27 cellular contexts compared by ENCODE assay signal in genomic region chr12:52270541-52271070, GRCh38. TPM values are rescaled to one million over a fixed set of nuclear protein-coding genes. Genes with fewer than 3 reads are reported as not detected.
A peak's percentile ranks its signal among the peaks of the same experiment; 100 is the strongest.
DNase-seq lines count a peak whose midpoint lies in the region; ATAC-seq and TF ChIP-seq lines count a peak whose summit lies in the region.
"Had no signal": no experiment of that assay in that cellular context is flagged by ENCODE, and none has a peak within 500 bp of the region (broad histone marks: within the 10 kb centered on the region; RNA-seq: fewer than 3 reads in every experiment).

No MANE protein-coding gene starts in this region.

- peak; percentile 26 for DNase-seq in activated CD8-positive, alpha-beta memory T cell treated with anti-CD3 and anti-CD28 coated beads, Interleukin-2, amount 50 U/mL, for 48 hours
- DNase-seq in activated CD8-positive, alpha-beta memory T cell treated with anti-CD3 and anti-CD28 coated beads, Interleukin-2, amount 10 ng/mL, durations not matched to agents 7 days and 5 days: no peak
- DNase-seq in WTC11 (ENCODE audit: low spot score) (peak; percentile 3), mesenteric fat pad (ENCODE audit: low spot score) (peak; percentile 57), HuH-7 (ENCODE audit: low spot score) (no peak), SIG-M5 treated with dmso at 0.1 percent for 504 hours (lab: John Stamatoyannopoulos, UW; ENCODE audit: unreplicated experiment) (no peak)
- DNase-seq in stimulated activated effector memory CD8-positive, alpha-beta T cell treated with anti-CD3 and anti-CD28 coated beads, Interleukin-12 subunit alpha, Interleukin-12 subunit beta, amount 100 ng/mL, for 72 hours (ENCODE audit: low spot score in 2 of 2): no peak
- DNase-seq: 8988T, DMS153, DND-41, Karpas-422, MV-4-11, NCI-H1105, NCI-H1436 treated with DMSO at 0.1 percent for 48 hours, NCI-H187 treated with DMSO at 0.1 percent for 48 hours, NCI-H2171 treated with DMSO at 0.1 percent for 48 hours, NCI-H345, NCI-H510A treated with DMSO at 0.1 percent for 48 hours, NCI-H748 treated with DMSO at 0.1 percent for 48 hours, PC-9, Right ventricle myocardium superior had no signal

- H3K27me3 Mint-ChIP-seq in activated CD8-positive, alpha-beta memory T cell treated with anti-CD3 and anti-CD28 coated beads, Interleukin-2, amount 10 ng/mL, durations not matched to agents 7 days and 5 days: peaks cover 54% of the 10 kb centered on the region
- H3K27me3 Mint-ChIP-seq in WTC11 (ENCODE audit: low read depth): no peaks in the 10 kb centered on the region; the same call in 1 of the 2 replicates

- CTCF ChIA-PET in activated CD8-positive, alpha-beta memory T cell treated with anti-CD3 and anti-CD28 coated beads, Interleukin-2, amount 10 ng/mL, durations not matched to agents 7 days and 5 days (lab: Charles Lee): interaction anchor here (1.0 to 8.3 kb wide), 2 partner anchors 9 to 57 kb away, joined by 3 to 74 read pairs; no protein-coding TSS in a partner anchor
- CTCF ChIA-PET in WTC11 (lab: Charles Lee): interaction anchor here (1.0 to 9.3 kb wide), 7 partner anchors 8 to 609 kb away, joined by 3 to 122 read pairs (median 4); no protein-coding TSS in a partner anchor

- H3K4me1 Mint-ChIP-seq in activated CD8-positive, alpha-beta memory T cell treated with anti-CD3 and anti-CD28 coated beads, Interleukin-2, amount 10 ng/mL, durations not matched to agents 7 days and 5 days: no peaks in the 10 kb centered on the region
- no peaks in the 10 kb centered on the region for H3K4me1 Mint-ChIP-seq in WTC11
- no peaks in the 10 kb centered on the region for H3K4me1 Mint-ChIP-seq in stimulated activated effector memory CD8-positive, alpha-beta T cell treated with anti-CD3 and anti-CD28 coated beads, Interleukin-12 subunit alpha, Interleukin-12 subunit beta, amount 100 ng/mL, for 72 hours

- ATAC-seq in activated CD8-positive, alpha-beta memory T cell treated with anti-CD3 and anti-CD28 coated beads, Interleukin-2, amount 10 ng/mL, durations not matched to agents 7 days and 5 days: no peak
- ATAC-seq in WTC11: no peak
- ATAC-seq in stimulated activated effector memory CD8-positive, alpha-beta T cell treated with anti-CD3 and anti-CD28 coated beads, Interleukin-12 subunit alpha, Interleukin-12 subunit beta, amount 100 ng/mL, for 72 hours: peak; percentile 11
- no peak for ATAC-seq in HG02798 (IDR thresholded peaks at IDR 0.05; ENCODE audit: poor library complexity, unreplicated experiment)
- ATAC-seq: HCT116 had no signal

- no peaks in the 10 kb centered on the region for H3K9me3 Mint-ChIP-seq in activated CD8-positive, alpha-beta memory T cell treated with anti-CD3 and anti-CD28 coated beads, Interleukin-2, amount 10 ng/mL, durations not matched to agents 7 days and 5 days (ENCODE audit: low read depth)
- H3K9me3 Mint-ChIP-seq in WTC11: no peaks in the 10 kb centered on the region
- no peaks in the 10 kb centered on the region for H3K9me3 Mint-ChIP-seq in stimulated activated effector memory CD8-positive, alpha-beta T cell treated with anti-CD3 and anti-CD28 coated beads, Interleukin-12 subunit alpha, Interleukin-12 subunit beta, amount 100 ng/mL, for 72 hours

- no peak for TF ChIP-seq CTCF in WTC11 (IDR thresholded peaks at IDR 0.05)

- POLR2A ChIA-PET in WTC11 (lab: Charles Lee): no interaction called here

- no peak overlapping the region for H3K4me3 Mint-ChIP-seq in activated CD8-positive, alpha-beta memory T cell treated with anti-CD3 and anti-CD28 coated beads, Interleukin-2, amount 10 ng/mL, durations not matched to agents 7 days and 5 days
- H3K4me3 Mint-ChIP-seq in WTC11: no peak overlapping the region
- no peak overlapping the region for H3K4me3 Mint-ChIP-seq in stimulated activated effector memory CD8-positive, alpha-beta T cell treated with anti-CD3 and anti-CD28 coated beads, Interleukin-12 subunit alpha, Interleukin-12 subunit beta, amount 100 ng/mL, for 72 hours

- no peak overlapping the region for H3K27ac Mint-ChIP-seq in activated CD8-positive, alpha-beta memory T cell treated with anti-CD3 and anti-CD28 coated beads, Interleukin-2, amount 10 ng/mL, durations not matched to agents 7 days and 5 days
- H3K27ac Mint-ChIP-seq in WTC11: no peak overlapping the region
- no peak overlapping the region for H3K27ac Mint-ChIP-seq in stimulated activated effector memory CD8-positive, alpha-beta T cell treated with anti-CD3 and anti-CD28 coated beads, Interleukin-12 subunit alpha, Interleukin-12 subunit beta, amount 100 ng/mL, for 72 hours

- no peaks in the 10 kb centered on the region for H3K36me3 Mint-ChIP-seq in activated CD8-positive, alpha-beta memory T cell treated with anti-CD3 and anti-CD28 coated beads, Interleukin-2, amount 10 ng/mL, durations not matched to agents 7 days and 5 days
- H3K36me3 Mint-ChIP-seq in WTC11: no peaks in the 10 kb centered on the region
- H3K36me3 Mint-ChIP-seq in stimulated activated effector memory CD8-positive, alpha-beta T cell treated with anti-CD3 and anti-CD28 coated beads, Interleukin-12 subunit alpha, Interleukin-12 subunit beta, amount 100 ng/mL, for 72 hours: no peaks in the 10 kb centered on the region

TF ChIP-seq in WTC11, 78 proteins besides CTCF, POLR2A, EP300 and RAD21:
- TF ChIP-seq HMGXB4 (CRISPR knock-in tag; IDR thresholded peaks at IDR 0.05) (no peak), RORB (CRISPR knock-in tag; IDR thresholded peaks at IDR 0.05) (no peak)

RNA-seq across cellular contexts. Expression of gene KRT86, which starts 3.8 kb away (rescaled TPM):
- total RNA-seq in activated CD8-positive, alpha-beta memory T cell treated with anti-CD3 and anti-CD28 coated beads, Interleukin-2, amount 10 ng/mL, durations not matched to agents 7 days and 5 days: 1 to 10 TPM in 1 of 2 experiments, under 1 TPM in 1; 0.18 to 1.2 TPM
- total RNA-seq in WTC11 (2021) (0.11 to 0.18 TPM in 2 of 3 replicates, not detected in the other), mesenteric fat pad (not detected)
- total RNA-seq: Right ventricle myocardium superior, SK-MEL-5 had no signal

RNA-seq across cellular contexts. Expression of gene KRT81, which starts 20.7 kb away (rescaled TPM):
- under 1 TPM in 1 of 2 experiments, not detected in 1; 0.30 TPM for total RNA-seq in activated CD8-positive, alpha-beta memory T cell treated with anti-CD3 and anti-CD28 coated beads, Interleukin-2, amount 10 ng/mL, durations not matched to agents 7 days and 5 days
- total RNA-seq in WTC11 (2021): 0.21 to 0.70 TPM (median 0.34 TPM) in 3 replicates
- total RNA-seq in mesenteric fat pad: not detected
- total RNA-seq: HT-29, Right ventricle myocardium superior had no signal

RNA-seq across cellular contexts. Expression of gene KRT7, which starts 37.6 kb away (rescaled TPM):
- 10 to 100 TPM in 1 of 2 experiments, 1 to 10 TPM in 1; 4.7 to 18.3 TPM for total RNA-seq in activated CD8-positive, alpha-beta memory T cell treated with anti-CD3 and anti-CD28 coated beads, Interleukin-2, amount 10 ng/mL, durations not matched to agents 7 days and 5 days
- 10.6 to 11.5 TPM (median 11.4 TPM) in 3 replicates for total RNA-seq in WTC11 (2021)
- total RNA-seq in mesenteric fat pad: 11.7 TPM
- total RNA-seq: SK-MEL-5 had no signal

RNA-seq across cellular contexts. Expression of gene KRT83, which starts 50.6 kb away (rescaled TPM):
- total RNA-seq in activated CD8-positive, alpha-beta memory T cell treated with anti-CD3 and anti-CD28 coated beads, Interleukin-2, amount 10 ng/mL, durations not matched to agents 7 days and 5 days: not detected
- total RNA-seq in WTC11 (2021) (not detected in 3 replicates), mesenteric fat pad (not detected)
- total RNA-seq: H4, PC-9, Right ventricle myocardium superior, RPMI7951, SK-MEL-5 had no signal

Comparison
In these comparisons a context has a peak if more than half of its experiments do, and no peak if none do; other contexts are left out.
1. DNase-seq: peak in activated CD8-positive, alpha-beta memory T cell treated with anti-CD3 and anti-CD28 coated beads, Interleukin-2, amount 50 U/mL, for 48 hours (single experiment), WTC11 (single experiment) and mesenteric fat pad (single experiment); none in activated CD8-positive, alpha-beta memory T cell treated with anti-CD3 and anti-CD28 coated beads, Interleukin-2, amount 10 ng/mL, durations not matched to agents 7 days and 5 days (single experiment), stimulated activated effector memory CD8-positive, alpha-beta T cell treated with anti-CD3 and anti-CD28 coated beads, Interleukin-12 subunit alpha, Interleukin-12 subunit beta, amount 100 ng/mL, for 72 hours (0 of 2), HuH-7 (single experiment) and SIG-M5 treated with dmso at 0.1 percent for 504 hours (single experiment).